8 cellular contexts compared by ENCODE assay signal in genomic region chr22:31630331-31631329, GRCh38. TPM values are rescaled to one million over a fixed set of nuclear protein-coding genes. Genes with fewer than 3 reads are reported as not detected.
DNase-seq lines count a peak whose midpoint lies in the region; ATAC-seq, FAIRE-seq and TF ChIP-seq lines count a peak whose summit lies in the region.

No MANE protein-coding gene starts in this region.

- 5 to 8% (median 8%) methylated on average over 55 to 65 of the region's 65 CpGs for WGBS in psoas muscle, 3 donors
- 1% methylated on average over 65 of the region's 65 CpGs for WGBS in urinary bladder

- peak; percentile 54 for ATAC-seq in GM21619 (IDR thresholded peaks at IDR 0.05; ENCODE audit: unreplicated experiment)
- ATAC-seq in left ventricle myocardium superior: peak; percentile 81
- peak; percentile 36 to 75 (median 62) for ATAC-seq in psoas muscle

- DNase-seq in D721Med (ENCODE audit: insufficient read length, low spot score) (peak; percentile 79), MM.1S (peak; percentile 72), amniotic epithelial cell (ENCODE audit: low read depth) (peak; percentile 88), left ventricle myocardium superior (peak; percentile 89), psoas muscle (peak; percentile 87 to 89)

- peaks cover 8% of the 10 kb centered on the region; the same call in 1 of the 2 replicates for H3K4me1 ChIP-seq in MM.1S (ENCODE audit: low read length)
- H3K4me1 ChIP-seq in psoas muscle: peaks cover 38% of the 10 kb centered on the region
- peaks cover 2% of the 10 kb centered on the region for H3K4me1 ChIP-seq in urinary bladder (ENCODE audit: insufficient read depth)

- intact Hi-C loops in left ventricle myocardium superior (cut with micrococcal nuclease) (no loop called here), psoas muscle (cut with DNase I) (loop anchor here (5.0 kb wide), 2 partner anchors 73 to 283 kb away; partner anchors contain the start of gene PATZ1 (in 2 of the 2))

- H3K9me2 ChIP-seq in MM.1S (replicated peaks; ENCODE audit: insufficient read depth, low read length): no peaks in the 10 kb centered on the region

- H4K20me1 ChIP-seq in MM.1S (ENCODE audit: insufficient read depth, low read length): no peaks in the 10 kb centered on the region

- peak overlapping the region; percentile 92 for H3K9ac ChIP-seq in MM.1S (ENCODE audit: low read length)

- peak overlapping the region; percentile 85 for H3K4me3 Mint-ChIP-seq in T-helper 1 cell treated with Interleukin-12 subunit alpha and Interleukin-12 subunit beta and Interleukin-4 antibody, amounts not matched to agents 30 μg/mL and 1 μg/mL, for 36 hours

- peaks cover 26% of the 10 kb centered on the region for H3K4me1 Mint-ChIP-seq in T-helper 1 cell treated with Interleukin-12 subunit alpha and Interleukin-12 subunit beta and Interleukin-4 antibody, amounts not matched to agents 30 μg/mL and 1 μg/mL, for 36 hours (ENCODE audit: low read depth)

- no peaks in the 10 kb centered on the region for H3K27me3 Mint-ChIP-seq in T-helper 1 cell treated with Interleukin-12 subunit alpha and Interleukin-12 subunit beta and Interleukin-4 antibody, amounts not matched to agents 30 μg/mL and 1 μg/mL, for 36 hours (ENCODE audit: low read depth)

- H3K36me3 ChIP-seq in MM.1S (replicated peaks; ENCODE audit: insufficient read depth, low read length) (no peaks in the 10 kb centered on the region), psoas muscle (ENCODE audit: insufficient read depth in 1 of 2, low read depth in 1 of 2) (no peaks in the 10 kb centered on the region), urinary bladder (ENCODE audit: insufficient read depth) (no peaks in the 10 kb centered on the region)

- H3K79me2 ChIP-seq in MM.1S (ENCODE audit: low read length): peaks cover 82% of the 10 kb centered on the region

- no peaks in the 10 kb centered on the region for H3K9me3 ChIP-seq in MM.1S (replicated peaks; ENCODE audit: insufficient read depth, low read length)
- no peaks in the 10 kb centered on the region for H3K9me3 ChIP-seq in psoas muscle

- no peak for TF ChIP-seq CTCF in D721Med (IDR thresholded peaks at IDR 0.05; ENCODE audit: insufficient read depth, missing control alignments)
- no peak for TF ChIP-seq CTCF in MM.1S (IDR thresholded peaks at IDR 0.05; ENCODE audit: low read length)
- no peak for TF ChIP-seq CTCF in psoas muscle (IDR thresholded peaks at IDR 0.05)

- H3K27ac ChIP-seq in MM.1S (ENCODE audit: low read length): peak overlapping the region; percentile 67; the same call in 1 of the 2 replicates
- peak overlapping the region; percentile 83 for H3K27ac ChIP-seq in psoas muscle
- peak overlapping the region; percentile 59 for H3K27ac ChIP-seq in urinary bladder (ENCODE audit: low read depth)

- H3K4me3 ChIP-seq in MM.1S (ENCODE audit: low read length) (peak overlapping the region; percentile 91), psoas muscle (peak overlapping the region; percentile 79), urinary bladder (ENCODE audit: low read depth, low read length) (peak overlapping the region; percentile 90)

- FAIRE-seq in D721Med (lab: Jason Lieb, UNC): no peak

- H3K27me3 ChIP-seq in MM.1S (replicated peaks; ENCODE audit: insufficient read depth, low read length) (no peaks in the 10 kb centered on the region), psoas muscle (ENCODE audit: insufficient read depth in 3 of 3, low read length in 2 of 3) (no peaks in the 10 kb centered on the region)

- no peaks in the 10 kb centered on the region for H3K9me3 Mint-ChIP-seq in T-helper 1 cell treated with Interleukin-12 subunit alpha and Interleukin-12 subunit beta and Interleukin-4 antibody, amounts not matched to agents 30 μg/mL and 1 μg/mL, for 36 hours

- peaks cover 3% of the 10 kb centered on the region; the same call in 1 of the 2 replicates for H3F3A ChIP-seq in MM.1S (ENCODE audit: insufficient read depth, low read length)

- H2AFZ ChIP-seq in MM.1S (ENCODE audit: low read length): peak overlapping the region; percentile 32

- no peaks in the 10 kb centered on the region for H3K36me3 Mint-ChIP-seq in T-helper 1 cell treated with Interleukin-12 subunit alpha and Interleukin-12 subunit beta and Interleukin-4 antibody, amounts not matched to agents 30 μg/mL and 1 μg/mL, for 36 hours (ENCODE audit: low read depth)

- peak overlapping the region; percentile 73 for H3K4me2 ChIP-seq in MM.1S (ENCODE audit: low read depth, low read length)

- peak overlapping the region; percentile 89 for H3K27ac Mint-ChIP-seq in T-helper 1 cell treated with Interleukin-12 subunit alpha and Interleukin-12 subunit beta and Interleukin-4 antibody, amounts not matched to agents 30 μg/mL and 1 μg/mL, for 36 hours

RNA-seq across cellular contexts. Expression of gene PISD, which starts 31.4 kb away (rescaled TPM):
- total RNA-seq in left ventricle myocardium superior: 15.1 TPM
- total RNA-seq in psoas muscle: 10 to 100 TPM; 11.1 to 24.2 (median 17.2) TPM
- 10 to 100 TPM; 10.2 to 18.7 (median 15.2) TPM for polyA plus RNA-seq in psoas muscle
- total RNA-seq in urinary bladder: 20.1 TPM
- 22.6 TPM for polyA plus RNA-seq in urinary bladder

Comparison
In these comparisons a context has a peak if more than half of its experiments do, and no peak if none do; other contexts are left out.
1. Peak in every context shown above with its lines: DNase-seq, ATAC-seq, H3K4me3 ChIP-seq and H3K27ac ChIP-seq.